In genomic region chr15:98286831-98287230, GRCh38 we compare ENCODE assay signal across 19 cellular contexts.
DNase-seq lines count a peak whose midpoint lies in the region; ATAC-seq, FAIRE-seq and TF ChIP-seq lines count a peak whose summit lies in the region.
"Had no signal": no experiment of that assay in that cellular context is flagged by ENCODE, and none has a peak within 500 bp of the region (broad histone marks: within the 10 kb centered on the region; RNA-seq: fewer than 3 reads in every experiment).

No MANE protein-coding gene starts in this region.

- no peak for ATAC-seq in GM23338
- no peak for ATAC-seq in omental fat pad (ENCODE audit: low FRiP score)
- ATAC-seq in HG03108 (IDR thresholded peaks at IDR 0.05; ENCODE audit: unreplicated experiment): no peak
- ATAC-seq in HG03196 (IDR thresholded peaks at IDR 0.05; ENCODE audit: unreplicated experiment): no peak
- ATAC-seq: A549, K562, PC-3 had no signal

- WGBS in mesodermal cell (ENCODE audit: insufficient coverage in 2 of 2), 2 experiments: 80 to 92% methylated on average over 1 to 2 of the region's 3 CpGs

- DNase-seq in AG08395 (ENCODE audit: low spot score): peak; percentile 57
- no peak for DNase-seq in GM23338 (ENCODE audit: low spot score)
- DNase-seq in astrocyte (ENCODE audit: low read depth): no peak
- no peak for DNase-seq in omental fat pad (ENCODE audit: low spot score)
- DNase-seq in HUDEP-2 (lab: John Stamatoyannopoulos, UW; ENCODE audit: unreplicated experiment in 76 of 76): no peak
- DNase-seq: CD4-positive, alpha-beta memory T cell; DMS79; HCEC 1CT; NCI-H1092 treated with DMSO at 0.1 percent for 48 hours; NCI-H1694 treated with DMSO at 0.1 percent for 48 hours; NCI-H748 treated with DMSO at 0.1 percent for 48 hours; PC-3 had no signal

- H3K4me2 ChIP-seq in GM23338 (no peak overlapping the region), astrocyte (ENCODE audit: low read length) (no peak overlapping the region)
- H3K4me2 ChIP-seq: A549 had no signal

- no peak overlapping the region for H3K9ac ChIP-seq in astrocyte (ENCODE audit: low read length)

- H3K27me3 Mint-ChIP-seq in GM23338 (ENCODE audit: insufficient read depth, low read depth, poor library complexity): peaks cover 6% of the 10 kb centered on the region
- H3K27me3 Mint-ChIP-seq in astrocyte (ENCODE audit: low read depth, unreplicated experiment): peaks cover 12% of the 10 kb centered on the region

- H3K27ac Mint-ChIP-seq in GM23338: 0 out of 2 replicates have a peak overlapping the region, but pooled peaks have one; percentile 51
- peak overlapping the region; percentile 92 for H3K27ac Mint-ChIP-seq in astrocyte (ENCODE audit: unreplicated experiment)
- H3K27ac Mint-ChIP-seq: B cell; CD4-positive, alpha-beta memory T cell had no signal

- H3K9me3 ChIP-seq in astrocyte (ENCODE audit: insufficient read depth, low read depth, low read length) (no peaks in the 10 kb centered on the region), mesodermal cell (ENCODE audit: control insufficient read depth, low read length) (peaks cover 8% of the 10 kb centered on the region)
- H3K9me3 ChIP-seq: A549 had no signal

- H2AFZ ChIP-seq in GM23338: no peak overlapping the region
- no peak overlapping the region for H2AFZ ChIP-seq in astrocyte (ENCODE audit: low read depth, low read length)

- H3K79me2 ChIP-seq in GM23338 (replicated peaks; ENCODE audit: insufficient read depth): no peaks in the 10 kb centered on the region
- H3K79me2 ChIP-seq in astrocyte (ENCODE audit: insufficient read depth, low read length): no peaks in the 10 kb centered on the region

- H4K20me1 ChIP-seq in GM23338 (replicated peaks; ENCODE audit: insufficient read depth) (no peaks in the 10 kb centered on the region), astrocyte (ENCODE audit: insufficient read depth, low read length) (no peaks in the 10 kb centered on the region)

- H3K36me3 ChIP-seq in GM23338 (ENCODE audit: insufficient read depth) (no peaks in the 10 kb centered on the region), astrocyte (ENCODE audit: insufficient read depth, low read length) (no peaks in the 10 kb centered on the region), mesodermal cell (ENCODE audit: control insufficient read depth, insufficient read depth, low read length) (no peaks in the 10 kb centered on the region)

- H3K9me3 Mint-ChIP-seq in GM23338 (no peaks in the 10 kb centered on the region), astrocyte (ENCODE audit: unreplicated experiment) (no peaks in the 10 kb centered on the region)
- H3K9me3 Mint-ChIP-seq: CD4-positive, alpha-beta memory T cell had no signal

- no peaks in the 10 kb centered on the region for H3F3A ChIP-seq in GM23338 (replicated peaks; ENCODE audit: low read depth)

- H3K4me3 ChIP-seq in GM23338: no peak overlapping the region
- H3K4me3 ChIP-seq in astrocyte (ENCODE audit: insufficient read depth, low read depth, low read length): no peak overlapping the region
- H3K4me3 ChIP-seq in mesodermal cell (ENCODE audit: extremely low read depth, insufficient read depth, low read length, poor library complexity, severe bottlenecking): no peak overlapping the region
- H3K4me3 ChIP-seq: A549, K562, SK-N-MC had no signal

- no peaks in the 10 kb centered on the region for H3K36me3 Mint-ChIP-seq in GM23338 (ENCODE audit: low read depth)
- no peaks in the 10 kb centered on the region for H3K36me3 Mint-ChIP-seq in astrocyte (ENCODE audit: low read depth, unreplicated experiment)
- H3K36me3 Mint-ChIP-seq: CD4-positive, alpha-beta memory T cell had no signal

- H3K27me3 ChIP-seq in GM23338 (ENCODE audit: insufficient read depth) (no peaks in the 10 kb centered on the region), astrocyte (ENCODE audit: insufficient read depth, low read length) (no peaks in the 10 kb centered on the region)

- FAIRE-seq in astrocyte (lab: Jason Lieb, UNC): no peak
- FAIRE-seq: A549, K562 had no signal

- no peaks in the 10 kb centered on the region for H3K9me2 ChIP-seq in GM23338 (ENCODE audit: insufficient read depth)

- H3K4me1 ChIP-seq in GM23338 (ENCODE audit: insufficient read depth) (no peaks in the 10 kb centered on the region), astrocyte (ENCODE audit: insufficient read depth, low read length) (no peaks in the 10 kb centered on the region), mesodermal cell (ENCODE audit: control insufficient read depth, insufficient read depth, low read length, poor library complexity, severe bottlenecking) (peaks cover 23% of the 10 kb centered on the region)
- H3K4me1 ChIP-seq: A549 had no signal

- H3K27ac ChIP-seq in GM23338 (ENCODE audit: low read depth): no peak overlapping the region
- no peak overlapping the region for H3K27ac ChIP-seq in astrocyte (ENCODE audit: low read depth, low read length)
- H3K27ac ChIP-seq in mesodermal cell (ENCODE audit: low read depth, low read length, severe bottlenecking): peak overlapping the region; percentile 64
- H3K27ac ChIP-seq: A549, SK-N-MC had no signal

- H3K4me1 Mint-ChIP-seq in GM23338: peaks cover 9% of the 10 kb centered on the region
- peaks cover 16% of the 10 kb centered on the region for H3K4me1 Mint-ChIP-seq in astrocyte (ENCODE audit: low read depth, unreplicated experiment)
- H3K4me1 Mint-ChIP-seq: B cell; CD4-positive, alpha-beta memory T cell had no signal

- TF ChIP-seq CTCF in GM23338 (conservative IDR thresholded peaks at IDR 0.05; ENCODE audit: low read depth in 2 of 2) (no peak), astrocyte (IDR thresholded peaks at IDR 0.05; ENCODE audit: insufficient read depth, low read depth, low read length) (no peak), omental fat pad (IDR thresholded peaks at IDR 0.05) (no peak)

- no peak overlapping the region for H3K4me3 Mint-ChIP-seq in GM23338
- H3K4me3 Mint-ChIP-seq in astrocyte (ENCODE audit: unreplicated experiment): no peak overlapping the region
- H3K4me3 Mint-ChIP-seq: B cell; CD4-positive, alpha-beta memory T cell had no signal

TF ChIP-seq in GM23338, 12 proteins besides CTCF, POLR2A, EP300 and RAD21 (continues in another document):
- TF ChIP-seq STAT1 (IDR thresholded peaks at IDR 0.05; ENCODE audit: unreplicated experiment): no peak
- TF ChIP-seq POLR2AphosphoS5 (IDR thresholded peaks at IDR 0.05; ENCODE audit: low read depth): no peak
- TF ChIP-seq ZNF114 (CRISPR knock-in tag; IDR thresholded peaks at IDR 0.05): no peak
- no peak for TF ChIP-seq EZH2 (IDR thresholded peaks at IDR 0.05; ENCODE audit: low read depth, unreplicated experiment)
- TF ChIP-seq JUNB (IDR thresholded peaks at IDR 0.05; ENCODE audit: unreplicated experiment): no peak
- TF ChIP-seq CREB1 (CRISPR knock-in tag; IDR thresholded peaks at IDR 0.05; ENCODE audit: low read depth): no peak
- no peak for TF ChIP-seq ZNF331 (CRISPR knock-in tag; IDR thresholded peaks at IDR 0.05; ENCODE audit: low read depth)
- no peak for TF ChIP-seq ETS1 (IDR thresholded peaks at IDR 0.05)
- no peak for TF ChIP-seq EZH2phosphoT487 (IDR thresholded peaks at IDR 0.05; ENCODE audit: unreplicated experiment)
- TF ChIP-seq NANOG (IDR thresholded peaks at IDR 0.05; ENCODE audit: borderline replicate concordance): no peak
- TF ChIP-seq REST (IDR thresholded peaks at IDR 0.05; ENCODE audit: unreplicated experiment): no peak
